Comparison of ENCODE assay signal across 10 cellular contexts in genomic region chr6:149093643-149094042, GRCh38.
DNase-seq lines count a peak whose midpoint lies in the region; ATAC-seq and TF ChIP-seq lines count a peak whose summit lies in the region.
"Had no signal": no experiment of that assay in that cellular context is flagged by ENCODE, and none has a peak within 500 bp of the region (broad histone marks: within the 10 kb centered on the region; RNA-seq: fewer than 3 reads in every experiment).

No MANE protein-coding gene starts in this region.

- ATAC-seq in natural killer cell treated with Interleukin-12 subunit alpha and Interleukin-12 subunit beta and Interleukin-15 and Interleukin-18, amount 100 ng/mL, for 72 hours: peak in 1 of 2 donors; percentile 7
- ATAC-seq in natural killer cell (no peak), lower lobe of right lung (no peak)

- TF ChIP-seq CTCF in natural killer cell (IDR thresholded peaks at IDR 0.05) (no peak), fibroblast of the aortic adventitia (IDR thresholded peaks at IDR 0.05; ENCODE audit: insufficient read depth, low read length) (no peak), lower lobe of right lung (IDR thresholded peaks at IDR 0.05) (no peak)

- peaks cover 5% of the 10 kb centered on the region for H3K9me3 Mint-ChIP-seq in natural killer cell treated with Interleukin-12 subunit alpha and Interleukin-12 subunit beta and Interleukin-15 and Interleukin-18, amount 100 ng/mL, for 72 hours
- H3K9me3 Mint-ChIP-seq in natural killer cell: peaks cover under 1 to 3% of the 10 kb centered on the region in 2 donors
- H3K9me3 Mint-ChIP-seq in activated CD4-positive, alpha-beta memory T cell treated with anti-CD3 and anti-CD28 coated beads, Interleukin-2, amount 10 ng/mL, durations not matched to agents 7 days and 5 days: peaks cover 14% of the 10 kb centered on the region

- H3K36me3 ChIP-seq in lower lobe of right lung: no peaks in the 10 kb centered on the region

- H3K9me3 ChIP-seq in lower lobe of right lung: peaks cover 6% of the 10 kb centered on the region

- no peaks in the 10 kb centered on the region for H3K4me1 ChIP-seq in lower lobe of right lung

- H3K4me1 Mint-ChIP-seq in natural killer cell treated with Interleukin-12 subunit alpha and Interleukin-12 subunit beta and Interleukin-15 and Interleukin-18, amount 100 ng/mL, for 72 hours (ENCODE audit: low read depth in 2 of 2): peaks cover 46 to 53% of the 10 kb centered on the region in 2 donors
- H3K4me1 Mint-ChIP-seq in natural killer cell: no peaks in the 10 kb centered on the region
- peaks cover 79% of the 10 kb centered on the region for H3K4me1 Mint-ChIP-seq in activated CD4-positive, alpha-beta memory T cell treated with anti-CD3 and anti-CD28 coated beads, Interleukin-2, amount 10 ng/mL, durations not matched to agents 7 days and 5 days

- no peak overlapping the region for H3K27ac ChIP-seq in lower lobe of right lung

- peaks cover 14% of the 10 kb centered on the region for H3K36me3 Mint-ChIP-seq in natural killer cell treated with Interleukin-12 subunit alpha and Interleukin-12 subunit beta and Interleukin-15 and Interleukin-18, amount 100 ng/mL, for 72 hours
- H3K36me3 Mint-ChIP-seq in natural killer cell: peaks cover 9% of the 10 kb centered on the region
- H3K36me3 Mint-ChIP-seq in activated CD4-positive, alpha-beta memory T cell treated with anti-CD3 and anti-CD28 coated beads, Interleukin-2, amount 10 ng/mL, durations not matched to agents 7 days and 5 days (ENCODE audit: low read depth): peaks cover 43% of the 10 kb centered on the region

- no peaks in the 10 kb centered on the region for H3K27me3 ChIP-seq in lower lobe of right lung (ENCODE audit: low read depth)

- H3K4me3 ChIP-seq in fibroblast of the aortic adventitia (ENCODE audit: low read depth, low read length) (no peak overlapping the region), lower lobe of right lung (no peak overlapping the region)

- CTCF ChIA-PET in activated CD4-positive, alpha-beta memory T cell treated with anti-CD3 and anti-CD28 coated beads, Interleukin-2, amount 10 ng/mL, durations not matched to agents 7 days and 5 days (lab: Charles Lee): interaction anchor here (1.4 to 4.5 kb wide), 7 partner anchors 9 to 338 kb away, joined by 6 to 30 read pairs (median 12); partner anchors contain the start of gene TAB2

- DNase-seq in natural killer cell treated with Interleukin-12 subunit alpha and Interleukin-12 subunit beta and Interleukin-15 and Interleukin-18, amount 100 ng/mL, for 72 hours (ENCODE audit: low spot score): no peak
- DNase-seq in natural killer cell (no peak), fibroblast of the aortic adventitia (ENCODE audit: low read depth) (peak; percentile 59), medulla oblongata (ENCODE audit: extremely low spot score) (no peak), DMS 273 treated with DMSO at 0.1 percent for 48 hours (lab: John Stamatoyannopoulos, UW) (no peak), lower lobe of right lung (no peak), NCI-H187 (lab: John Stamatoyannopoulos, UW) (no peak)
- no peak for DNase-seq in activated CD4-positive, alpha-beta memory T cell treated with anti-CD3 and anti-CD28 coated beads, Interleukin-2, amount 10 ng/mL, durations not matched to agents 7 days and 5 days
- DNase-seq: amygdala; stimulated activated CD4-positive, alpha-beta T cell treated with anti-CD3 and anti-CD28 coated beads, Interleukin-1b, Interleukin-23, amount 100 ng/mL, for 48 hours had no signal

- POLR2A ChIA-PET in activated CD4-positive, alpha-beta memory T cell treated with anti-CD3 and anti-CD28 coated beads, Interleukin-2, amount 10 ng/mL, durations not matched to agents 7 days and 5 days (lab: Charles Lee): interaction anchor here (1.0 to 9.0 kb wide), 20 partner anchors 9 to 380 kb away, joined by 3 to 176 read pairs (median 8); partner anchors contain the start of gene TAB2

- peak overlapping the region; percentile 85 to 89 for H3K27ac Mint-ChIP-seq in natural killer cell treated with Interleukin-12 subunit alpha and Interleukin-12 subunit beta and Interleukin-15 and Interleukin-18, amount 100 ng/mL, for 72 hours
- H3K27ac Mint-ChIP-seq in natural killer cell: no peak overlapping the region
- peak overlapping the region; percentile 97 for H3K27ac Mint-ChIP-seq in activated CD4-positive, alpha-beta memory T cell treated with anti-CD3 and anti-CD28 coated beads, Interleukin-2, amount 10 ng/mL, durations not matched to agents 7 days and 5 days

- intact Hi-C loops in natural killer cell (cut with micrococcal nuclease) (no loop called here), lower lobe of right lung (cut with DNase I) (no loop called here)

- H3K27me3 Mint-ChIP-seq in natural killer cell treated with Interleukin-12 subunit alpha and Interleukin-12 subunit beta and Interleukin-15 and Interleukin-18, amount 100 ng/mL, for 72 hours: no peaks in the 10 kb centered on the region
- peaks cover 0 to 2% of the 10 kb centered on the region in 2 donors for H3K27me3 Mint-ChIP-seq in natural killer cell (ENCODE audit: low read depth in 2 of 2)
- H3K27me3 Mint-ChIP-seq in activated CD4-positive, alpha-beta memory T cell treated with anti-CD3 and anti-CD28 coated beads, Interleukin-2, amount 10 ng/mL, durations not matched to agents 7 days and 5 days: no peaks in the 10 kb centered on the region

- peak overlapping the region; percentile 63 for H3K4me3 Mint-ChIP-seq in natural killer cell treated with Interleukin-12 subunit alpha and Interleukin-12 subunit beta and Interleukin-15 and Interleukin-18, amount 100 ng/mL, for 72 hours
- H3K4me3 Mint-ChIP-seq in natural killer cell: no peak overlapping the region
- peak overlapping the region; percentile 71 for H3K4me3 Mint-ChIP-seq in activated CD4-positive, alpha-beta memory T cell treated with anti-CD3 and anti-CD28 coated beads, Interleukin-2, amount 10 ng/mL, durations not matched to agents 7 days and 5 days

Comparison
In these comparisons a context has a peak if more than half of its experiments do, and no peak if none do; other contexts are left out.
1. H3K27ac Mint-ChIP-seq: peak in natural killer cell treated with Interleukin-12 subunit alpha and Interleukin-12 subunit beta and Interleukin-15 and Interleukin-18, amount 100 ng/mL, for 72 hours (2 of 2) and activated CD4-positive, alpha-beta memory T cell treated with anti-CD3 and anti-CD28 coated beads, Interleukin-2, amount 10 ng/mL, durations not matched to agents 7 days and 5 days (single experiment); none in natural killer cell (0 of 2).